ENCODE assay signal across 8 cellular contexts in the genomic region with DNA sequence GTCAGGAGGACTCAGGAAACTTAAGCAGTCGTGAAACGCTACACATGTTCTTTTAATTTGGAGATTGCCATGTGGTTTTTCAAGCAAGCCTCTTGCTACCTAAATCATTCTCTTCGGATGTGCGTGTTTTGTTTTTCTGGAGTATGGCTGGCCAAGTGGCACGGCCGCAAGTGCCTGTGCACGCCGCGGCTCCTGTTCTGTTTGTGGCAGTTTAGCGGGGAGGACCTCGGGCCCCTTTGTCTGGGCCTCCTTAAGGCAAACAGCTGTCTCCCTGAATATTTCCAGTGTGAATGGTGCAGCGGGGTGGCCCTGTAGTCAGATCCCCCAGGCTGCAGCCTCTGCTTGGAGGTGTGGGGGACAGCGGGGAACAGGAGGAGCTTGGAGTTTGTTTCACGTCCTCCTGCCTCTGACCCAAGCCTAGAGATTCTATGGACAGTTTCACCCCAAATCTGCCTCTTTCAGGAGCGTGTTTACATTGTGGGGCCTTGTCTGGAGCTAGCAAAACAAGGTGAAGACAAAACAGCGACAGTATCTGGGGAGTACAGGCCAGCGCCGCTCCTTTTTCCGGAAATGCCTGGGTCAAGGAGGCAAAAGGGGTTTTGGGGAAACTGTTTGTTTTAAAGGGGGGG. TPM values are rescaled to one million over a fixed set of nuclear protein-coding genes. Genes with fewer than 3 reads are reported as not detected.
DNase-seq lines count a peak whose midpoint lies in the region; ATAC-seq and TF ChIP-seq lines count a peak whose summit lies in the region.

No MANE protein-coding gene starts in this region.

- intact Hi-C loops in gastrocnemius medialis (cut with DNase I; ENCODE audit: low total_unique reads) = loop anchor here (5.0 kb wide), 1 partner anchor 69 kb away; no protein-coding TSS in a partner anchor

- H3K4me1 ChIP-seq in gastrocnemius medialis = peaks cover 32 to 44% of the 10 kb centered on the region in 2 donors

- H3K36me3 ChIP-seq in gastrocnemius medialis = no peaks in the 10 kb centered on the region

- peak overlapping the region; percentile 91 for H3K4me3 Mint-ChIP-seq in stimulated activated naive CD8-positive, alpha-beta T cell treated with anti-CD3 and anti-CD28 coated beads, Interleukin-15, Interleukin-2, amounts not matched to agents 100 ng/mL and 50 ng/mL, for 24 hours
- peak overlapping the region; percentile 88 for H3K4me3 Mint-ChIP-seq in WTC11
- H3K4me3 Mint-ChIP-seq in glutamatergic neuron (ENCODE audit: unreplicated experiment) = peak overlapping the region; percentile 90

- TF ChIP-seq CTCF in WTC11 (IDR thresholded peaks at IDR 0.05) = no peak
- TF ChIP-seq CTCF in glutamatergic neuron (IDR thresholded peaks at IDR 0.05; ENCODE audit: partially characterized antibody, unreplicated experiment) = no peak
- no peak for TF ChIP-seq CTCF in gastrocnemius medialis (IDR thresholded peaks at IDR 0.05 in 4 of 5, conservative IDR thresholded peaks at IDR 0.05 in 1 of 5)

- H3K27me3 ChIP-seq in gastrocnemius medialis = no peaks in the 10 kb centered on the region

- CTCF ChIA-PET in WTC11 (lab: Charles Lee) = interaction anchor here (0.9 to 1.9 kb wide), 6 partner anchors 12 to 53 kb away, joined by 3 to 11 read pairs (median 3); no protein-coding TSS in a partner anchor

- H3K27ac Mint-ChIP-seq in stimulated activated naive CD8-positive, alpha-beta T cell treated with anti-CD3 and anti-CD28 coated beads, Interleukin-15, Interleukin-2, amounts not matched to agents 100 ng/mL and 50 ng/mL, for 24 hours = peak overlapping the region; percentile 86
- H3K27ac Mint-ChIP-seq in WTC11 (peak overlapping the region; percentile 97), glutamatergic neuron (ENCODE audit: unreplicated experiment) (peak overlapping the region; percentile 76)

- TF ChIP-seq POLR2A in gastrocnemius medialis (IDR thresholded peaks at IDR 0.05) = no peak

- no peaks in the 10 kb centered on the region for H3K9me3 ChIP-seq in gastrocnemius medialis

- no peaks in the 10 kb centered on the region for H3K36me3 Mint-ChIP-seq in stimulated activated naive CD8-positive, alpha-beta T cell treated with anti-CD3 and anti-CD28 coated beads, Interleukin-15, Interleukin-2, amounts not matched to agents 100 ng/mL and 50 ng/mL, for 24 hours (ENCODE audit: low read depth)
- no peaks in the 10 kb centered on the region for H3K36me3 Mint-ChIP-seq in WTC11
- no peaks in the 10 kb centered on the region for H3K36me3 Mint-ChIP-seq in glutamatergic neuron (ENCODE audit: unreplicated experiment)

- no peak for ATAC-seq in stimulated activated naive CD8-positive, alpha-beta T cell treated with anti-CD3 and anti-CD28 coated beads, Interleukin-15, Interleukin-2, amounts not matched to agents 100 U/mL and 50 U/mL, for 24 hours
- ATAC-seq in WTC11 (peak; percentile 11; the same call in 1 of the 2 replicates), gastrocnemius medialis (peak in 1 of 2 donors; percentile 11), GM19397 (IDR thresholded peaks at IDR 0.05; ENCODE audit: unreplicated experiment) (no peak), GM18502 (IDR thresholded peaks at IDR 0.05; ENCODE audit: poor library complexity, unreplicated experiment) (no peak)

- H3K9me3 Mint-ChIP-seq in stimulated activated naive CD8-positive, alpha-beta T cell treated with anti-CD3 and anti-CD28 coated beads, Interleukin-15, Interleukin-2, amounts not matched to agents 100 ng/mL and 50 ng/mL, for 24 hours = no peaks in the 10 kb centered on the region
- H3K9me3 Mint-ChIP-seq in WTC11 (no peaks in the 10 kb centered on the region), glutamatergic neuron (ENCODE audit: unreplicated experiment) (peaks cover 10% of the 10 kb centered on the region)

- POLR2A ChIA-PET in WTC11 (lab: Charles Lee) = interaction anchor here (1.0 kb wide), 1 partner anchor 14 kb away, joined by 4 read pairs; no protein-coding TSS in a partner anchor

- DNase-seq in stimulated activated naive CD8-positive, alpha-beta T cell treated with anti-CD3 and anti-CD28 coated beads, Interleukin-15, Interleukin-2, amounts not matched to agents 100 U/mL and 50 U/mL, for 24 hours = no peak
- DNase-seq in WTC11 (ENCODE audit: low spot score) = no peak
- no peak for DNase-seq in glutamatergic neuron
- no peak for DNase-seq in gastrocnemius medialis
- DNase-seq in activated CD4-positive, CD25-positive, alpha-beta regulatory T cell (lab: John Stamatoyannopoulos, UW) = no peak

- H3K4me3 ChIP-seq in gastrocnemius medialis = peak overlapping the region; percentile 63 to 89 (median 70)

- in situ Hi-C loops in gastrocnemius medialis (cut with MboI; ENCODE audit: low sequenced_read_pairs in 4 of 4) = loop anchor here in 1 of 4 donors (25.0 kb wide), 1 partner anchor 124 kb away; no protein-coding TSS in a partner anchor

- H3K27me3 Mint-ChIP-seq in stimulated activated naive CD8-positive, alpha-beta T cell treated with anti-CD3 and anti-CD28 coated beads, Interleukin-15, Interleukin-2, amounts not matched to agents 100 ng/mL and 50 ng/mL, for 24 hours = peaks cover 15% of the 10 kb centered on the region
- H3K27me3 Mint-ChIP-seq in WTC11 (ENCODE audit: low read depth) = peaks cover 5% of the 10 kb centered on the region; the same call in 1 of the 2 replicates
- peaks cover 10% of the 10 kb centered on the region for H3K27me3 Mint-ChIP-seq in glutamatergic neuron (ENCODE audit: unreplicated experiment)

- peak overlapping the region; percentile 59 to 85 (median 78) for H3K27ac ChIP-seq in gastrocnemius medialis

- H3K4me1 Mint-ChIP-seq in stimulated activated naive CD8-positive, alpha-beta T cell treated with anti-CD3 and anti-CD28 coated beads, Interleukin-15, Interleukin-2, amounts not matched to agents 100 ng/mL and 50 ng/mL, for 24 hours (ENCODE audit: low read depth) = peaks cover 21% of the 10 kb centered on the region
- H3K4me1 Mint-ChIP-seq in WTC11 (peaks cover 55% of the 10 kb centered on the region), glutamatergic neuron (ENCODE audit: low read depth, unreplicated experiment) (peaks cover 8% of the 10 kb centered on the region)

TF ChIP-seq in WTC11, 78 proteins besides CTCF, POLR2A, EP300 and RAD21:
- peak; percentile 37; the same call in 1 of the 2 replicates for TF ChIP-seq FOXK1 (CRISPR knock-in tag; IDR thresholded peaks at IDR 0.05)
- TF ChIP-seq, protein P1, sequence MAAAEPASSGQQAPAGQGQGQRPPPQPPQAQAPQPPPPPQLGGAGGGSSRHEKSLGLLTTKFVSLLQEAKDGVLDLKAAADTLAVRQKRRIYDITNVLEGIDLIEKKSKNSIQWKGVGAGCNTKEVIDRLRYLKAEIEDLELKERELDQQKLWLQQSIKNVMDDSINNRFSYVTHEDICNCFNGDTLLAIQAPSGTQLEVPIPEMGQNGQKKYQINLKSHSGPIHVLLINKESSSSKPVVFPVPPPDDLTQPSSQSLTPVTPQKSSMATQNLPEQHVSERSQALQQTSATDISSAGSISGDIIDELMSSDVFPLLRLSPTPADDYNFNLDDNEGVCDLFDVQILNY (CRISPR knock-in tag; IDR thresholded peaks at IDR 0.05) = no peak

RNA-seq across cellular contexts. Expression of gene LRP5, which starts 1.3 kb away (rescaled TPM):
- total RNA-seq in WTC11 (2021) = 41.6 to 48.8 TPM (median 41.9 TPM) in 3 replicates
- total RNA-seq in glutamatergic neuron (ENCODE audit: unreplicated experiment) = 17.4 TPM
- total RNA-seq in gastrocnemius medialis = 10 to 100 TPM in 2 of 4 donors, 1 to 10 TPM in 2; 3.7 to 12.3 (median 8.1) TPM

RNA-seq across cellular contexts. Expression of gene C11orf24, which starts 41.9 kb away (rescaled TPM):
- total RNA-seq in WTC11 (2021) (41.8 to 53.7 TPM (median 43.8 TPM) in 3 replicates), glutamatergic neuron (ENCODE audit: unreplicated experiment) (58.4 TPM), gastrocnemius medialis (10 to 100 TPM in 2 of 4 donors, 1 to 10 TPM in 2; 8.1 to 19.3 (median 10.6) TPM)
